23 cellular contexts compared by ENCODE assay signal in genomic region chr3:43173949-43174348, GRCh38.
"Had no signal": no experiment of that assay in that cellular context is flagged by ENCODE, and none has a peak within 500 bp of the region (broad histone marks: within the 10 kb centered on the region; RNA-seq: fewer than 3 reads in every experiment).

No MANE protein-coding gene starts in this region.

- H3K4me1 Mint-ChIP-seq: mesothelial cell of epicardium had no signal

- ATAC-seq: foreskin keratinocyte, gastroesophageal sphincter, heart left ventricle, left colon, left lobe of liver, left ventricle myocardium superior, lower lobe of right lung, mucosa of descending colon had no signal

- H3K27me3 Mint-ChIP-seq: naive B cell had no signal

- H3K27ac ChIP-seq: coronary artery, dorsolateral prefrontal cortex, esophagus muscularis mucosa, foreskin keratinocyte, gastroesophageal sphincter, heart left ventricle, hepatocyte, lower lobe of right lung had no signal

- H3K27me3 ChIP-seq: dorsolateral prefrontal cortex, esophagus muscularis mucosa, foreskin keratinocyte, gastroesophageal sphincter, heart left ventricle, hepatocyte had no signal

- H3K4me3 Mint-ChIP-seq: immature natural killer cell, mesothelial cell of epicardium, naive B cell had no signal

- H3K4me3 ChIP-seq: coronary artery, dorsolateral prefrontal cortex, esophagus muscularis mucosa, gastroesophageal sphincter, heart left ventricle, hepatocyte, lower lobe of right lung, mucosa of descending colon had no signal

- H3K79me2 ChIP-seq: hepatocyte had no signal

- H3K36me3 Mint-ChIP-seq: mesothelial cell of epicardium had no signal

- H2AFZ ChIP-seq: hepatocyte had no signal

- H3K27ac Mint-ChIP-seq: mesothelial cell of epicardium had no signal

- DNase-seq: dermis blood vessel endothelial cell; dorsolateral prefrontal cortex; effector CD4-positive, alpha-beta T cell; effector memory CD4-positive, alpha-beta T cell; foreskin keratinocyte; heart left ventricle; hypothalamus; immature natural killer cell; islet precursor cell; kidney; kidney glomerular epithelial cell; left colon; left ventricle myocardium superior; lower lobe of right lung; mesenchymal stem cell; mucosa of descending colon; naive B cell had no signal

- H3K9me3 ChIP-seq: esophagus muscularis mucosa had no signal

- H3K4me1 ChIP-seq: gastroesophageal sphincter had no signal

- H3K4me2 ChIP-seq: hepatocyte had no signal

- H3K36me3 ChIP-seq: esophagus muscularis mucosa, gastroesophageal sphincter, heart left ventricle, lower lobe of right lung had no signal
